In the genomic region with DNA sequence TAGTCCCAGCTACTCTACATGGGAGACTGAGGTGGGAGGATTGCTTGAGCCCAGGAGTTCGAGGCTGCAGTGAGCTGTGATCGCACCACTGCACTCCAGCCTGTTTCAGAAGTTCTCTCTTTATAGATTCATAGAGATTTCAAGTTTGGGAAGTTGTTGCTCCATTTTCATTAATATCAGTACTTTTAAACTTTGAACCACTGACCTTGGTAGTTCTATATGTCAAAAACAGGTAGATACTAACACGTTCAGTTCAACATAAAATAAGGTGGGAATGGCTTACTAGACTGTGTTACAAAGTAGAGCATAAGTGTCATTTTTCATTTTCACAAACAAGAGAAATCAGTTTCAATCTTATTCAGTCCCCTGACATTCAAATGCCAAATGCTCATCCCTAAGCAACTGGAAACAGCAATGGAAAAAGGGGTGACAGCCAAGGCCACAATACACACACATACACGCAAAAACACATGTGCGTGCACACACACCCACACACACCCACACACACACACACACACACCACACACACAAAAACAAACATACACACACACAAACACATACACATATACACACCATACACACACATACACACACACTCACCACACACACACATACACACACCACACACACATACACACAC, we compare ENCODE assay signal across 1 cellular context.
TF ChIP-seq lines count a peak whose summit lies in the region.

No MANE protein-coding gene starts in this region.

TF ChIP-seq in GM12878, 131 proteins besides CTCF, POLR2A, EP300 and RAD21 (continued from another document and continues in another):
- TF ChIP-seq MLLT1 (IDR thresholded peaks at IDR 0.05) = peak; percentile 93
- TF ChIP-seq YBX1 (IDR thresholded peaks at IDR 0.05) = 0 out of 2 replicates have a peak, but pooled peaks have one; percentile 75
- TF ChIP-seq ESRRA (IDR thresholded peaks at IDR 0.05; ENCODE audit: low read length) = peak; percentile 59; the same call in 1 of the 2 replicates
- TF ChIP-seq NFXL1 (IDR thresholded peaks at IDR 0.05; ENCODE audit: borderline replicate concordance) = no peak
- peak; percentile 13; the same call in 1 of the 2 replicates for TF ChIP-seq PAX5 (IDR thresholded peaks at IDR 0.05; ENCODE audit: borderline replicate concordance, low read depth, low read length)
- TF ChIP-seq IKZF2 (IDR thresholded peaks at IDR 0.05) = peak; percentile 92 to 94
- no peak for TF ChIP-seq SREBF1 (IDR thresholded peaks at IDR 0.05; ENCODE audit: low read length)
- no peak for TF ChIP-seq LARP7 (IDR thresholded peaks at IDR 0.05)
- no peak for TF ChIP-seq FOXM1 (IDR thresholded peaks at IDR 0.05; ENCODE audit: low read depth, low read length)
- TF ChIP-seq, protein P1, sequence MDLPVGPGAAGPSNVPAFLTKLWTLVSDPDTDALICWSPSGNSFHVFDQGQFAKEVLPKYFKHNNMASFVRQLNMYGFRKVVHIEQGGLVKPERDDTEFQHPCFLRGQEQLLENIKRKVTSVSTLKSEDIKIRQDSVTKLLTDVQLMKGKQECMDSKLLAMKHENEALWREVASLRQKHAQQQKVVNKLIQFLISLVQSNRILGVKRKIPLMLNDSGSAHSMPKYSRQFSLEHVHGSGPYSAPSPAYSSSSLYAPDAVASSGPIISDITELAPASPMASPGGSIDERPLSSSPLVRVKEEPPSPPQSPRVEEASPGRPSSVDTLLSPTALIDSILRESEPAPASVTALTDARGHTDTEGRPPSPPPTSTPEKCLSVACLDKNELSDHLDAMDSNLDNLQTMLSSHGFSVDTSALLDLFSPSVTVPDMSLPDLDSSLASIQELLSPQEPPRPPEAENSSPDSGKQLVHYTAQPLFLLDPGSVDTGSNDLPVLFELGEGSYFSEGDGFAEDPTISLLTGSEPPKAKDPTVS (IDR thresholded peaks at IDR 0.05; ENCODE audit: low read depth, low read length) = no peak
- no peak for TF ChIP-seq RAD51 (IDR thresholded peaks at IDR 0.05)
- TF ChIP-seq, protein P2, sequence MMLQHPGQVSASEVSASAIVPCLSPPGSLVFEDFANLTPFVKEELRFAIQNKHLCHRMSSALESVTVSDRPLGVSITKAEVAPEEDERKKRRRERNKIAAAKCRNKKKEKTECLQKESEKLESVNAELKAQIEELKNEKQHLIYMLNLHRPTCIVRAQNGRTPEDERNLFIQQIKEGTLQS (IDR thresholded peaks at IDR 0.05; ENCODE audit: borderline replicate concordance, extremely low read depth, low read depth, low read length) = no peak
- no peak for TF ChIP-seq SP1 (IDR thresholded peaks at IDR 0.05; ENCODE audit: low read depth, low read length)
- TF ChIP-seq NBN (IDR thresholded peaks at IDR 0.05) = peak; percentile 96
- no peak for TF ChIP-seq SIX5 (IDR thresholded peaks at IDR 0.05; ENCODE audit: low read depth, low read length, severe bottlenecking)
- TF ChIP-seq IKZF1 (conservative IDR thresholded peaks at IDR 0.05) = peak; percentile 85
- TF ChIP-seq SRF (IDR thresholded peaks at IDR 0.05; ENCODE audit: low read depth in 2 of 2, low read length in 2 of 2) = no peak
- TF ChIP-seq NFIC (IDR thresholded peaks at IDR 0.05; ENCODE audit: low read depth, low read length) = 0 out of 2 replicates have a peak, but pooled peaks have one; percentile 32
- no peak for TF ChIP-seq ZBTB4 (CRISPR knock-in tag; IDR thresholded peaks at IDR 0.05)
- TF ChIP-seq SMC3 (IDR thresholded peaks at IDR 0.05; ENCODE audit: borderline replicate concordance, low read length) = no peak
- TF ChIP-seq ATF2 (IDR thresholded peaks at IDR 0.05; ENCODE audit: low read length) = peak; percentile 29; the same call in 1 of the 2 replicates
- 0 out of 2 replicates have a peak, but pooled peaks have one; percentile 30 for TF ChIP-seq MTA3 (IDR thresholded peaks at IDR 0.05; ENCODE audit: borderline replicate concordance, low read length)
- TF ChIP-seq FOXK2 (IDR thresholded peaks at IDR 0.05) = no peak
- no peak for TF ChIP-seq STAT3 (IDR thresholded peaks at IDR 0.05; ENCODE audit: low read depth, low read length)
- TF ChIP-seq STAT1 (conservative IDR thresholded peaks at IDR 0.05) = no peak
- TF ChIP-seq NR2C1 (IDR thresholded peaks at IDR 0.05) = peak; percentile 46
- no peak for TF ChIP-seq RB1 (IDR thresholded peaks at IDR 0.05; ENCODE audit: borderline replicate concordance)
- no peak for TF ChIP-seq HCFC1 (IDR thresholded peaks at IDR 0.05; ENCODE audit: low read length)
- peak; percentile 55; the same call in 1 of the 2 replicates for TF ChIP-seq NR2F1 (conservative IDR thresholded peaks at IDR 0.05)
- TF ChIP-seq MXI1 (IDR thresholded peaks at IDR 0.05; ENCODE audit: low read depth, low read length) = no peak
- TF ChIP-seq EGR1 (IDR thresholded peaks at IDR 0.05; ENCODE audit: borderline replicate concordance in 1 of 2, low read depth in 2 of 2, low read length in 2 of 2) = no peak
- no peak for TF ChIP-seq ZBTB40 (IDR thresholded peaks at IDR 0.05; ENCODE audit: borderline replicate concordance)
- TF ChIP-seq ATF7 (IDR thresholded peaks at IDR 0.05; ENCODE audit: low read depth) = peak; percentile 74
- TF ChIP-seq BCLAF1 (IDR thresholded peaks at IDR 0.05) = no peak
- TF ChIP-seq RUNX3 (IDR thresholded peaks at IDR 0.05; ENCODE audit: low read length) = no peak; the same call in 1 of the 2 replicates
- peak; percentile 81 for TF ChIP-seq SMAD1 (IDR thresholded peaks at IDR 0.05; ENCODE audit: low read depth, partially characterized antibody)
- 0 out of 2 replicates have a peak, but pooled peaks have one; percentile 31 for TF ChIP-seq GATAD2B (conservative IDR thresholded peaks at IDR 0.05; ENCODE audit: low read depth)
- no peak for TF ChIP-seq TAF1 (IDR thresholded peaks at IDR 0.05; ENCODE audit: borderline replicate concordance, low read depth, low read length)
- TF ChIP-seq ZNF24 (IDR thresholded peaks at IDR 0.05) = no peak
- TF ChIP-seq HDGF (IDR thresholded peaks at IDR 0.05) = peak; percentile 99
- no peak for TF ChIP-seq TBL1XR1 (IDR thresholded peaks at IDR 0.05; ENCODE audit: low read depth, low read length)
- peak; percentile 52; the same call in 1 of the 2 replicates for TF ChIP-seq MTA2 (IDR thresholded peaks at IDR 0.05; ENCODE audit: low read depth)
- TF ChIP-seq SREBF2 (IDR thresholded peaks at IDR 0.05; ENCODE audit: low read length) = no peak
- 0 out of 3 replicates have a peak, but pooled peaks have one; percentile 48 for TF ChIP-seq POU2F2 (IDR thresholded peaks at IDR 0.05; ENCODE audit: borderline replicate concordance, low read depth, low read length)
